8 cellular contexts compared by ENCODE assay signal in the genomic region with DNA sequence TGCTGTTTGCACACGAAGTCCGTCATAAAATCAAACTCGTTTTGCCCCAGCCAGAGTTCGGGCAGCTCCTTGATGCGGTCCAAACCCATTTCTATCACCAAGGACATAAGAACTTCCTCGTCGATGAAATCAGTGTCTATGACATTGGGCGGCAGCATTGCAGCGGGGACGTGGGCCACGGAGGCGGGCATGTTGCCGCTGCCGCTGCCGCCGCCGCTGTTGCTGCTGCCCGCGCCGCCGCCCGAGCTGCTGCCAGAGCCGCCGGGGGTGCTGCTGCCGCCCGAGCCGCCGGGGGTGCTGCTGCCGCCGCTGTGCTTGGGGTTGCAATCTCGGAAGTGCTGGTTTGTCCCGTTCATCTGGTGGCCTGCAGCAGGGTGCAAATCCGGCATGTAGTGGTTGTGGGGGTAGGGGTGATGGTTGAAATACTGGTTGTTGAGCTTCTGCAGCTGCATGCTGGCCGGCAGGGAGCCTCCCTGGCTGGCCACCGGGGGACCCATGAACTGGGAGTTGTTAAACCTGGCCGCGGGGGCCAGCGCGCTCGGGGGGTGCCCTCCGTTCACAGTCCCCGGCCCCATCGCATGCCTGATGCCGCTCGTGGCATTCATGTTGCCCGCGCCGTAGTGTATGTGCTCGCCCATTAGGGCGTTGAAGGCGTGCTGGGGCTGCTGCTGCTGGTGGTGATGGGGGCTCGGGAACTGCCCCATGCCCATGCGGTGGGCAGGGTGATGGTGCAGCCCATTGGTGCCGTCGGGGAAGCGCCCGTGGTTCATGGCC.
DNase-seq lines count a peak whose midpoint lies in the region; ATAC-seq lines count a peak whose summit lies in the region.

No MANE protein-coding gene starts in this region.

- H3K9me3 Mint-ChIP-seq in effector memory CD8-positive, alpha-beta T cell, result no peaks in the 10 kb centered on the region

- H3K27ac Mint-ChIP-seq in effector memory CD8-positive, alpha-beta T cell, result peak overlapping the region; percentile 92 to 100

- H3K4me1 Mint-ChIP-seq in effector memory CD8-positive, alpha-beta T cell (ENCODE audit: low read depth in 2 of 2), result peaks cover 40 to 49% of the 10 kb centered on the region in 2 donors

- H3K36me3 Mint-ChIP-seq in effector memory CD8-positive, alpha-beta T cell (ENCODE audit: insufficient read depth), result peaks cover 58% of the 10 kb centered on the region

- peak; percentile 21 for ATAC-seq in HG02884 (IDR thresholded peaks at IDR 0.05; ENCODE audit: unreplicated experiment)
- ATAC-seq in effector memory CD8-positive, alpha-beta T cell (replicated peaks), result peak; percentile 27

- DNase-seq in NCI-H1694 treated with DMSO at 0.1 percent for 48 hours (lab: John Stamatoyannopoulos, UW) (peak; percentile 43), NCI-H1694 (lab: John Stamatoyannopoulos, UW) (no peak), NCI-H446 treated with DMSO at 0.1 percent for 48 hours (lab: John Stamatoyannopoulos, UW) (peak; percentile 50), midbrain (lab: John Stamatoyannopoulos, UW) (peak; percentile 73)
- peak; percentile 86 for DNase-seq in activated CD8-positive, alpha-beta memory T cell treated with anti-CD3 and anti-CD28 coated beads for 24 hours
- peak; percentile 71 to 78 (median 77) for DNase-seq in effector memory CD8-positive, alpha-beta T cell
- DNase-seq in stimulated activated CD8-positive, alpha-beta memory T cell treated with anti-CD3 and anti-CD28 coated beads, Interleukin-2, amount 100 ng/mL, for 48 hours (ENCODE audit: low read depth in 2 of 2), result peak; percentile 52 to 53

- H3K4me3 Mint-ChIP-seq in effector memory CD8-positive, alpha-beta T cell, result peak overlapping the region; percentile 99 to 100

- no peaks in the 10 kb centered on the region for H3K27me3 Mint-ChIP-seq in effector memory CD8-positive, alpha-beta T cell
